ENCODE assay signal across 8 cellular contexts in genomic region chr6:33289784-33290315, GRCh38. TPM values are rescaled to one million over a fixed set of nuclear protein-coding genes. Genes with fewer than 3 reads are reported as not detected.
DNase-seq lines count a peak whose midpoint lies in the region; ATAC-seq and TF ChIP-seq lines count a peak whose summit lies in the region.

No MANE protein-coding gene starts in this region.

- H3K23ac ChIP-seq in trophoblast cell (ENCODE audit: low read length), result no peak overlapping the region

- H3K4me2 ChIP-seq in trophoblast cell (ENCODE audit: low read length), result peak overlapping the region; percentile 92

- peaks cover 10 to 16% of the 10 kb centered on the region in 2 experiments for H3K4me1 ChIP-seq in trophoblast cell (ENCODE audit: control insufficient read depth in 1 of 2, insufficient read depth in 2 of 2, low read length in 2 of 2)

- H3K18ac ChIP-seq in trophoblast cell (ENCODE audit: low read length), result peak overlapping the region; percentile 57

- DNase-seq in activated T-cell treated with anti-CD3 and anti-CD28 coated beads, Interleukin-2, amount 50 U/mL, for 24 hours, result no peak
- DNase-seq in activated T-cell treated with anti-CD3 and anti-CD28 coated beads, Interleukin-2, amount 50 U/mL, for 1 hour, result no peak
- DNase-seq in OCI-M1 (lab: John Stamatoyannopoulos, UW) (peak; percentile 70), erythroblast (lab: John Stamatoyannopoulos, UW) (peak; percentile 72 to 77), trophoblast cell (peak in 1 of 2 donors; percentile 30), OCI-M2 (lab: John Stamatoyannopoulos, UW; ENCODE audit: unreplicated experiment) (no peak)

- H3K4ac ChIP-seq in trophoblast cell (ENCODE audit: low read depth, low read length), result peak overlapping the region; percentile 69

- H3K36me3 Mint-ChIP-seq in activated T-cell treated with anti-CD3 and anti-CD28 coated beads, Interleukin-2, amount 50 U/mL, for 24 hours (ENCODE audit: low read depth), result peaks cover 92% of the 10 kb centered on the region

- H3K4me3 ChIP-seq in trophoblast cell (ENCODE audit: low read depth, low read length), result peak overlapping the region; percentile 89

- peak overlapping the region; percentile 49 for H2AK5ac ChIP-seq in trophoblast cell (ENCODE audit: low read length)

- no peaks in the 10 kb centered on the region for H3K27me3 Mint-ChIP-seq in activated T-cell treated with anti-CD3 and anti-CD28 coated beads, Interleukin-2, amount 50 U/mL, for 24 hours

- peaks cover 42 to 55% of the 10 kb centered on the region in 2 experiments for H3K36me3 ChIP-seq in trophoblast cell (ENCODE audit: control insufficient read depth in 1 of 2, insufficient read depth in 2 of 2, low read length in 2 of 2)

- peak overlapping the region; percentile 81 for H4K12ac ChIP-seq in trophoblast cell (ENCODE audit: low read depth, low read length)

- H3K4me1 Mint-ChIP-seq in activated T-cell treated with anti-CD3 and anti-CD28 coated beads, Interleukin-2, amount 50 U/mL, for 24 hours (ENCODE audit: low read depth), result peaks cover 41% of the 10 kb centered on the region

- peak overlapping the region; percentile 85 for H4K8ac ChIP-seq in trophoblast cell (ENCODE audit: low read depth, low read length)

- H4K91ac ChIP-seq in trophoblast cell (ENCODE audit: low read depth, low read length), result peak overlapping the region; percentile 55

- H3K79me2 ChIP-seq in trophoblast cell (ENCODE audit: control insufficient read depth, insufficient read depth, low read length, poor library complexity), result peaks cover 6% of the 10 kb centered on the region

- peak overlapping the region; percentile 70 for H2BK5ac ChIP-seq in trophoblast cell (ENCODE audit: low read depth, low read length, poor library complexity)

- WGBS in trophoblast cell (ENCODE audit: extremely low coverage, insufficient coverage, insufficient read length), result no CpG with 5 or more reads among the region's 14 CpGs

- ATAC-seq in GM19397 (IDR thresholded peaks at IDR 0.05; ENCODE audit: unreplicated experiment) (no peak), GM19455 (IDR thresholded peaks at IDR 0.05; ENCODE audit: unreplicated experiment) (no peak)

- H3K4me3 Mint-ChIP-seq in activated T-cell treated with anti-CD3 and anti-CD28 coated beads, Interleukin-2, amount 50 U/mL, for 24 hours, result peak overlapping the region; percentile 98

- peak overlapping the region; percentile 5 for H3K27ac ChIP-seq in trophoblast cell (ENCODE audit: low read depth, low read length)

- H3K27me3 ChIP-seq in trophoblast cell (ENCODE audit: insufficient read depth, low read length), result no peaks in the 10 kb centered on the region

- H3K79me1 ChIP-seq in trophoblast cell (ENCODE audit: low read length), result peaks cover 6% of the 10 kb centered on the region

- peak overlapping the region; percentile 36 for H2BK120ac ChIP-seq in trophoblast cell (ENCODE audit: insufficient read depth, low read length, poor library complexity)

- peak overlapping the region; percentile 98 for H3K27ac Mint-ChIP-seq in activated T-cell treated with anti-CD3 and anti-CD28 coated beads, Interleukin-2, amount 50 U/mL, for 24 hours

- H3K9ac ChIP-seq in trophoblast cell (ENCODE audit: low read length), result peak overlapping the region; percentile 94

- peak; percentile 64 for TF ChIP-seq POLR2A in erythroblast (IDR thresholded peaks at IDR 0.05; ENCODE audit: low read length)

- no peaks in the 10 kb centered on the region for H3K9me3 Mint-ChIP-seq in activated T-cell treated with anti-CD3 and anti-CD28 coated beads, Interleukin-2, amount 50 U/mL, for 24 hours

- peak overlapping the region; percentile 82 for H3K14ac ChIP-seq in trophoblast cell (ENCODE audit: low read length)

- no peak overlapping the region for H2BK12ac ChIP-seq in trophoblast cell (ENCODE audit: low read length)

- peaks cover 2% of the 10 kb centered on the region for H3K9me3 ChIP-seq in trophoblast cell (ENCODE audit: insufficient read depth, low read depth, low read length)

- H2AFZ ChIP-seq in trophoblast cell (ENCODE audit: insufficient read depth, low read length, poor library complexity), result peak overlapping the region; percentile 79

RNA-seq across cellular contexts. Expression of gene PFDN6, which starts 0.4 kb away (rescaled TPM):
- 67.7 and 69.0 TPM in 2 replicates for polyA plus RNA-seq in trophoblast cell (2013)

RNA-seq across cellular contexts. Expression of gene WDR46, which starts 0.8 kb away (rescaled TPM):
- 60.7 and 63.5 TPM in 2 replicates for polyA plus RNA-seq in trophoblast cell (2013)

RNA-seq across cellular contexts. Expression of gene RGL2, which starts 8.9 kb away (rescaled TPM):
- 151 and 154 TPM in 2 replicates for polyA plus RNA-seq in trophoblast cell (2013)

RNA-seq across cellular contexts. Expression of gene B3GALT4, which starts 12.9 kb away (rescaled TPM):
- 4.4 TPM in 2 replicates for polyA plus RNA-seq in trophoblast cell (2013)

RNA-seq across cellular contexts. Expression of gene RPS18, which starts 18.0 kb away (rescaled TPM):
- polyA plus RNA-seq in trophoblast cell (2013), result 5,560 and 5,594 TPM in 2 replicates

Comparison
In these comparisons a context has a peak if more than half of its experiments do, and no peak if none do; other contexts are left out.
1. DNase-seq: peak in OCI-M1 (single experiment) and erythroblast (2 of 2); none in activated T-cell treated with anti-CD3 and anti-CD28 coated beads, Interleukin-2, amount 50 U/mL, for 24 hours (single experiment), activated T-cell treated with anti-CD3 and anti-CD28 coated beads, Interleukin-2, amount 50 U/mL, for 1 hour (single experiment) and OCI-M2 (single experiment).